ENCODE assay signal across 1 cellular context in genomic region chr20:34886122-34886521, GRCh38.
TF ChIP-seq lines count a peak whose summit lies in the region.

No MANE protein-coding gene starts in this region.

TF ChIP-seq in HepG2, 621 proteins besides CTCF, POLR2A, EP300 and RAD21 (continued from another document):
- TF ChIP-seq HNF1A (IDR thresholded peaks at IDR 0.05; ENCODE audit: low read depth) (peak; percentile 78), HNF1A (CRISPR knock-in tag; IDR thresholded peaks at IDR 0.05; ENCODE audit: borderline replicate concordance) (peak; percentile 85; the same call in 1 of the 2 replicates), ZNF616 (CRISPR knock-in tag; IDR thresholded peaks at IDR 0.05; ENCODE audit: low read depth) (no peak), NFIC (IDR thresholded peaks at IDR 0.05; ENCODE audit: low read length) (0 out of 2 replicates have a peak, but pooled peaks have one; percentile 26), ZNF788 (CRISPR knock-in tag; IDR thresholded peaks at IDR 0.05; ENCODE audit: borderline replicate concordance) (no peak), SOX6 (IDR thresholded peaks at IDR 0.05) (no peak), SOX6 (CRISPR knock-in tag; IDR thresholded peaks at IDR 0.05) (0 out of 2 replicates have a peak, but pooled peaks have one; percentile 16), ARID3A (IDR thresholded peaks at IDR 0.05; ENCODE audit: low read depth, low read length) (peak; percentile 31; the same call in 1 of the 2 replicates), SOX5 (CRISPR knock-in tag; IDR thresholded peaks at IDR 0.05; ENCODE audit: borderline replicate concordance) (peak; percentile 53; the same call in 1 of the 2 replicates), PITX1 (CRISPR knock-in tag; IDR thresholded peaks at IDR 0.05) (no peak), ZNF775 (CRISPR knock-in tag; IDR thresholded peaks at IDR 0.05; ENCODE audit: borderline replicate concordance) (no peak), KLF16 (CRISPR knock-in tag; IDR thresholded peaks at IDR 0.05) (0 out of 4 replicates have a peak, but pooled peaks of 1 of the 2 experiments have one; percentile 29), FOXP4 (CRISPR knock-in tag; IDR thresholded peaks at IDR 0.05) (0 out of 2 replicates have a peak, but pooled peaks have one; percentile 15), ZNF564 (CRISPR knock-in tag; IDR thresholded peaks at IDR 0.05) (no peak), SP5 (CRISPR knock-in tag; IDR thresholded peaks at IDR 0.05; ENCODE audit: borderline replicate concordance, low read depth) (peak; percentile 14; the same call in 1 of the 2 replicates)
